ENCODE assay signal across 8 cellular contexts in the genomic region with DNA sequence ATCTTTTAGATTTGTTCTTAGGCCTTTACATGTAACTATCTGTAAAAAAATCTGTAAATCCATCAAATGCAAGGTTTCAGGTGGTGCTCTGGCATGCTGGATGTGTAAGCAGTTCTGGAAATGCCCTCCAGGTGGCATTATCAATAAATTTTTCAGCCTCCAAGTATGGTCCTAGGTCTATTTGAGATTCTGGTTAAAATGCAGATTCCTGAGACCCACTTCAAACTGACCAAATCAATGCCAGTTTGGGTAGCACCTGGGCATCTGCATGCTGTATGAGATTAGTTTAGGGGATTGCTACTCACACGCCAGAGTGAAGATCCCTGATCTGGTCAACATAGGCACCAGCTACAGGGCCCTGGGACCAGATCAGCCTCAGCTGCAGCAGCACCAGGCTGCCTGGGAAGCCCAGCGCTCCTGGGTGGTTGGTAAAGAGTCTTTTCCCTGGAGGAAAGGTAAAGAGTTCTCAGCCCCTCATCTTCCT.
DNase-seq lines count a peak whose midpoint lies in the region; ATAC-seq and TF ChIP-seq lines count a peak whose summit lies in the region.

No MANE protein-coding gene starts in this region.

- H2AFZ ChIP-seq in GM23338 = 0 out of 2 replicates have a peak overlapping the region, but pooled peaks have one; percentile 34
- no peak overlapping the region for H2AFZ ChIP-seq in neural cell (ENCODE audit: low read depth, low read length)

- no peaks in the 10 kb centered on the region for H3K79me2 ChIP-seq in GM23338 (replicated peaks; ENCODE audit: insufficient read depth)
- no peaks in the 10 kb centered on the region for H3K79me2 ChIP-seq in neural cell (replicated peaks; ENCODE audit: insufficient read depth, low read length)

- no peaks in the 10 kb centered on the region for H3K9me3 ChIP-seq in neural cell (ENCODE audit: low read length)

- no peaks in the 10 kb centered on the region for H3K9me2 ChIP-seq in GM23338 (ENCODE audit: insufficient read depth)
- H3K9me2 ChIP-seq in neural cell (ENCODE audit: insufficient read depth, low read length) = no peaks in the 10 kb centered on the region

- H3F3A ChIP-seq in GM23338 (replicated peaks; ENCODE audit: low read depth) (no peaks in the 10 kb centered on the region), neural cell (ENCODE audit: insufficient read depth, low read length, poor library complexity, severe bottlenecking) (no peaks in the 10 kb centered on the region)

- DNase-seq in A172 (ENCODE audit: low spot score) (peak; percentile 62), ELF-1 (ENCODE audit: low read depth, low spot score) (peak; percentile 59), GM23338 (ENCODE audit: low spot score) (peak; percentile 64), SK-MEL-5 (ENCODE audit: low read depth, low spot score) (peak; percentile 72), fibroblast of gingiva (ENCODE audit: low read depth) (peak; percentile 27)
- peak; percentile 15 for DNase-seq in Jurkat, Clone E6-1 (ENCODE audit: low read depth, low spot score)
- DNase-seq in central memory CD4-positive, alpha-beta T cell = no peak

- H3K9ac ChIP-seq in neural cell (ENCODE audit: low read length) = peak overlapping the region; percentile 51

- peaks cover 35% of the 10 kb centered on the region for H3K4me1 ChIP-seq in GM23338 (ENCODE audit: insufficient read depth)

- H3K4me3 ChIP-seq in GM23338 = no peak overlapping the region
- H3K4me3 ChIP-seq in Jurkat, Clone E6-1 (ENCODE audit: low read length) = no peak overlapping the region
- H3K4me3 ChIP-seq in neural cell (ENCODE audit: low read length) = no peak overlapping the region

- H3K27me3 ChIP-seq in GM23338 (ENCODE audit: insufficient read depth) = no peaks in the 10 kb centered on the region
- no peaks in the 10 kb centered on the region for H3K27me3 ChIP-seq in neural cell (ENCODE audit: insufficient read depth, low read depth, low read length)

- H3K27ac ChIP-seq in GM23338 (ENCODE audit: low read depth) (no peak overlapping the region), neural cell (ENCODE audit: low read length) (peak overlapping the region; percentile 78)

- peaks cover 2% of the 10 kb centered on the region; the same call in 2 of the 3 replicates for H3K9me3 Mint-ChIP-seq in GM23338

- peak; percentile 90 for ATAC-seq in GM23338

- H3K27ac Mint-ChIP-seq in GM23338 = no peak overlapping the region

- H3K27me3 Mint-ChIP-seq in GM23338 (ENCODE audit: insufficient read depth, low read depth, poor library complexity) = peaks cover 3% of the 10 kb centered on the region

- no peak for TF ChIP-seq EP300 in neural cell (conservative IDR thresholded peaks at IDR 0.05; ENCODE audit: poor library complexity, severe bottlenecking)

- peaks cover 55% of the 10 kb centered on the region for H3K4me1 Mint-ChIP-seq in GM23338

- no peaks in the 10 kb centered on the region for H3K36me3 Mint-ChIP-seq in GM23338 (ENCODE audit: low read depth)

- no peak overlapping the region for H3K4me3 Mint-ChIP-seq in GM23338

- peak; percentile 72 for TF ChIP-seq RAD21 in neural cell (conservative IDR thresholded peaks at IDR 0.05)

- H4K20me1 ChIP-seq in GM23338 (replicated peaks; ENCODE audit: insufficient read depth) (no peaks in the 10 kb centered on the region), neural cell (ENCODE audit: insufficient read depth) (no peaks in the 10 kb centered on the region)

- H3K4me2 ChIP-seq in GM23338 (0 out of 2 replicates have a peak overlapping the region, but pooled peaks have one; percentile 17), neural cell (ENCODE audit: low read length) (no peak overlapping the region)

- H3K36me3 ChIP-seq in GM23338 (ENCODE audit: insufficient read depth) = no peaks in the 10 kb centered on the region
- no peaks in the 10 kb centered on the region for H3K36me3 ChIP-seq in neural cell (ENCODE audit: insufficient read depth, low read length)

- peak; percentile 63 to 73 for TF ChIP-seq CTCF in GM23338 (conservative IDR thresholded peaks at IDR 0.05; ENCODE audit: low read depth in 2 of 2)
- peak; percentile 71 for TF ChIP-seq CTCF in neural cell (IDR thresholded peaks at IDR 0.05; ENCODE audit: poor library complexity, severe bottlenecking)

- in situ Hi-C loops in SK-MEL-5 (cut with HindIII; ENCODE audit: low pct_unique_long_range_greater_than_20kb, low sequenced_read_pairs) = no loop called here

TF ChIP-seq in GM23338, 12 proteins besides CTCF, POLR2A, EP300 and RAD21 (continues in another document):
- TF ChIP-seq ZNF114 (CRISPR knock-in tag; IDR thresholded peaks at IDR 0.05) (no peak), NANOG (IDR thresholded peaks at IDR 0.05; ENCODE audit: borderline replicate concordance) (no peak), EZH2phosphoT487 (IDR thresholded peaks at IDR 0.05; ENCODE audit: unreplicated experiment) (no peak), EZH2 (IDR thresholded peaks at IDR 0.05; ENCODE audit: low read depth, unreplicated experiment) (no peak), ZNF331 (CRISPR knock-in tag; IDR thresholded peaks at IDR 0.05; ENCODE audit: low read depth) (no peak), STAT1 (IDR thresholded peaks at IDR 0.05; ENCODE audit: unreplicated experiment) (no peak)
- TF ChIP-seq, protein P1, sequence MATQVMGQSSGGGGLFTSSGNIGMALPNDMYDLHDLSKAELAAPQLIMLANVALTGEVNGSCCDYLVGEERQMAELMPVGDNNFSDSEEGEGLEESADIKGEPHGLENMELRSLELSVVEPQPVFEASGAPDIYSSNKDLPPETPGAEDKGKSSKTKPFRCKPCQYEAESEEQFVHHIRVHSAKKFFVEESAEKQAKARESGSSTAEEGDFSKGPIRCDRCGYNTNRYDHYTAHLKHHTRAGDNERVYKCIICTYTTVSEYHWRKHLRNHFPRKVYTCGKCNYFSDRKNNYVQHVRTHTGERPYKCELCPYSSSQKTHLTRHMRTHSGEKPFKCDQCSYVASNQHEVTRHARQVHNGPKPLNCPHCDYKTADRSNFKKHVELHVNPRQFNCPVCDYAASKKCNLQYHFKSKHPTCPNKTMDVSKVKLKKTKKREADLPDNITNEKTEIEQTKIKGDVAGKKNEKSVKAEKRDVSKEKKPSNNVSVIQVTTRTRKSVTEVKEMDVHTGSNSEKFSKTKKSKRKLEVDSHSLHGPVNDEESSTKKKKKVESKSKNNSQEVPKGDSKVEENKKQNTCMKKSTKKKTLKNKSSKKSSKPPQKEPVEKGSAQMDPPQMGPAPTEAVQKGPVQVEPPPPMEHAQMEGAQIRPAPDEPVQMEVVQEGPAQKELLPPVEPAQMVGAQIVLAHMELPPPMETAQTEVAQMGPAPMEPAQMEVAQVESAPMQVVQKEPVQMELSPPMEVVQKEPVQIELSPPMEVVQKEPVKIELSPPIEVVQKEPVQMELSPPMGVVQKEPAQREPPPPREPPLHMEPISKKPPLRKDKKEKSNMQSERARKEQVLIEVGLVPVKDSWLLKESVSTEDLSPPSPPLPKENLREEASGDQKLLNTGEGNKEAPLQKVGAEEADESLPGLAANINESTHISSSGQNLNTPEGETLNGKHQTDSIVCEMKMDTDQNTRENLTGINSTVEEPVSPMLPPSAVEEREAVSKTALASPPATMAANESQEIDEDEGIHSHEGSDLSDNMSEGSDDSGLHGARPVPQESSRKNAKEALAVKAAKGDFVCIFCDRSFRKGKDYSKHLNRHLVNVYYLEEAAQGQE (IDR thresholded peaks at IDR 0.05; ENCODE audit: unreplicated experiment) = no peak

TF ChIP-seq in neural cell, 6 proteins besides CTCF, POLR2A, EP300 and RAD21:
- TF ChIP-seq SMC3 (conservative IDR thresholded peaks at IDR 0.05; ENCODE audit: poor library complexity) (peak; percentile 75), POLR2AphosphoS5 (IDR thresholded peaks at IDR 0.05) (no peak)
- TF ChIP-seq, protein P1 (IDR thresholded peaks at IDR 0.05; ENCODE audit: borderline replicate concordance) = no peak
TF ChIP-seq in neural cell: peak in this region for 1.
